Comparison of ENCODE assay signal across 21 cellular contexts in genomic region chr6:13495112-13495765, GRCh38. TPM values are rescaled to one million over a fixed set of nuclear protein-coding genes. Genes with fewer than 3 reads are reported as not detected.
DNase-seq lines count a peak whose midpoint lies in the region; ATAC-seq, FAIRE-seq and TF ChIP-seq lines count a peak whose summit lies in the region.
"Had no signal": no experiment of that assay in that cellular context is flagged by ENCODE, and none has a peak within 500 bp of the region (broad histone marks: within the 10 kb centered on the region; RNA-seq: fewer than 3 reads in every experiment).

No MANE protein-coding gene starts in this region.

- no peak overlapping the region; the same call in 1 of the 2 replicates for H2AFZ ChIP-seq in K562 (ENCODE audit: low read depth, low read length)

- FAIRE-seq in GM12891 (lab: Jason Lieb, UNC), result peak; percentile 70
- FAIRE-seq in K562 (lab: Jason Lieb, UNC), result no peak
- FAIRE-seq: D721Med, GM18507 had no signal

- H3K9me1 ChIP-seq in K562 (ENCODE audit: control insufficient read depth, insufficient read depth, low read length), result no peaks in the 10 kb centered on the region

- DNase-seq in GM12891 (ENCODE audit: insufficient read length, low spot score) (no peak), K562 (ENCODE audit: extremely low read depth in 1 of 4, low spot score in 3 of 4) (no peak), left ventricle myocardium inferior (no peak), psoas muscle (no peak), NCI-H748 (lab: John Stamatoyannopoulos, UW; ENCODE audit: unreplicated experiment) (no peak), NCI-H510A treated with DMSO at 0.1 percent for 48 hours (lab: John Stamatoyannopoulos, UW) (no peak), upper lobe of right lung (no peak)
- DNase-seq: CD4-positive, CD25-positive, alpha-beta regulatory T cell; H7; Kasumi-1; NCI-H1092 treated with DMSO at 0.1 percent for 48 hours; NCI-H1436 treated with DMSO at 0.1 percent for 48 hours; NCI-H2029; NCI-H446; SIG-M5 had no signal

- CTCF ChIA-PET in K562 (lab: Yijun Ruan, JAX; ENCODE audit: low intra/inter-chr PET ratio), result no interaction called here

- H3K27me3 ChIP-seq in K562 (ENCODE audit: control insufficient read depth in 2 of 2, insufficient read depth in 2 of 2, low read length in 2 of 2) (peaks cover 0 to 6% of the 10 kb centered on the region in 2 experiments; a peak in 1 of 5 replicates), left ventricle myocardium inferior (ENCODE audit: low read depth) (no peaks in the 10 kb centered on the region), psoas muscle (ENCODE audit: insufficient read depth in 3 of 3, low read length in 2 of 3) (no peaks in the 10 kb centered on the region), upper lobe of right lung (no peaks in the 10 kb centered on the region)
- H3K27me3 ChIP-seq: BLaER1 had no signal

- H3K9me3 ChIP-seq in K562 (replicated peaks; ENCODE audit: control insufficient read depth, insufficient read depth, low read depth, low read length) (no peaks in the 10 kb centered on the region), left ventricle myocardium inferior (replicated peaks) (no peaks in the 10 kb centered on the region), psoas muscle (no peaks in the 10 kb centered on the region), upper lobe of right lung (no peaks in the 10 kb centered on the region)
- H3K9me3 ChIP-seq: BLaER1 had no signal

- POLR2A ChIA-PET in K562 (lab: Yijun Ruan, JAX), result no interaction called here

- H3K4me1 ChIP-seq in K562 (replicated peaks in 1 of 2; ENCODE audit: control insufficient read depth in 2 of 2, insufficient read depth in 2 of 2, low read length in 2 of 2), result no peaks in the 10 kb centered on the region; a peak in 1 of 5 replicates
- peaks cover 26% of the 10 kb centered on the region for H3K4me1 ChIP-seq in left ventricle myocardium inferior
- no peaks in the 10 kb centered on the region for H3K4me1 ChIP-seq in psoas muscle
- H3K4me1 ChIP-seq in upper lobe of right lung, result no peaks in the 10 kb centered on the region
- H3K4me1 ChIP-seq: BLaER1 had no signal

- H4K20me1 ChIP-seq in K562 (replicated peaks; ENCODE audit: control insufficient read depth, insufficient read depth, low read length), result no peaks in the 10 kb centered on the region
- H4K20me1 ChIP-seq: BLaER1 had no signal

- no peak overlapping the region for H3K27ac ChIP-seq in K562 (ENCODE audit: extremely low read depth, low read depth, low read length)
- H3K27ac ChIP-seq in left ventricle myocardium inferior (replicated peaks), result peak overlapping the region; percentile 76
- peak overlapping the region; percentile 33 for H3K27ac ChIP-seq in psoas muscle
- H3K27ac ChIP-seq in upper lobe of right lung, result no peak overlapping the region
- H3K27ac ChIP-seq: BLaER1, RWPE1, SK-N-MC had no signal

- TF ChIP-seq CTCF in K562 (IDR thresholded peaks at IDR 0.05 in 2 of 3, conservative IDR thresholded peaks at IDR 0.05 in 1 of 3; ENCODE audit: insufficient read depth in 2 of 3, low read depth in 1 of 3, low read length in 3 of 3), result no peak
- no peak for TF ChIP-seq CTCF in left ventricle myocardium inferior (IDR thresholded peaks at IDR 0.05; ENCODE audit: borderline replicate concordance)
- TF ChIP-seq CTCF in psoas muscle (IDR thresholded peaks at IDR 0.05), result no peak
- TF ChIP-seq CTCF in upper lobe of right lung (IDR thresholded peaks at IDR 0.05), result no peak

- H3K9ac ChIP-seq in K562 (ENCODE audit: insufficient read depth in 1 of 2, low read depth in 2 of 2, low read length in 2 of 2), result no peak overlapping the region
- H3K9ac ChIP-seq: BLaER1 had no signal

- in situ Hi-C loops in K562 (cut with MboI), result no loop called here

- 39% methylated on average over 5 of the region's 5 CpGs for WGBS in K562 (ENCODE audit: insufficient coverage, low coverage, missing lambda C conversion rate)
- 61 to 76% (median 65%) methylated on average over 5 of the region's 5 CpGs for WGBS in psoas muscle, 3 donors

- no TSS peak for BruUV-seq in K562 (replicated peaks; lab: Mats Ljungman, UMichigan)

- TF ChIP-seq POLR2A in GM12891 (IDR thresholded peaks at IDR 0.05; ENCODE audit: low read depth, low read length) (no peak), K562 (conservative IDR thresholded peaks at IDR 0.05) (no peak)

- ATAC-seq in K562 (peak; percentile 60; the same call in 1 of the 3 replicates), psoas muscle (peak in 3 of 4 donors; percentile 76 to 82 (median 82)), upper lobe of right lung (no peak)
- ATAC-seq: Panc1 had no signal

- TF ChIP-seq RAD21 in K562 (CRISPR knock-in tag; conservative IDR thresholded peaks at IDR 0.05 in 1 of 2, IDR thresholded peaks at IDR 0.05 in 1 of 2), result no peak

- H3K36me3 ChIP-seq in K562 (ENCODE audit: control insufficient read depth, insufficient read depth, low read length), result no peaks in the 10 kb centered on the region
- H3K36me3 ChIP-seq in left ventricle myocardium inferior, result no peaks in the 10 kb centered on the region
- H3K36me3 ChIP-seq in psoas muscle (ENCODE audit: insufficient read depth in 1 of 2, low read depth in 1 of 2), result no peaks in the 10 kb centered on the region
- H3K36me3 ChIP-seq in upper lobe of right lung, result no peaks in the 10 kb centered on the region
- H3K36me3 ChIP-seq: BLaER1 had no signal

- no peak for TF ChIP-seq EP300 in K562 (IDR thresholded peaks at IDR 0.05; ENCODE audit: low read length)

- no peak overlapping the region for H3K4me2 ChIP-seq in K562 (ENCODE audit: insufficient read depth, low read length)
- H3K4me2 ChIP-seq: BLaER1 had no signal

- intact Hi-C loops in K562 (cut with micrococcal nuclease) (no loop called here), left ventricle myocardium inferior (cut with micrococcal nuclease) (no loop called here), psoas muscle (cut with DNase I) (no loop called here), upper lobe of right lung (cut with DNase I) (no loop called here)

- H3K79me2 ChIP-seq in K562 (ENCODE audit: control insufficient read depth, insufficient read depth, low read length), result no peaks in the 10 kb centered on the region

- H3K4me3 ChIP-seq in K562, result no peak overlapping the region
- no peak overlapping the region for H3K4me3 ChIP-seq in left ventricle myocardium inferior
- H3K4me3 ChIP-seq in psoas muscle, result no peak overlapping the region
- no peak overlapping the region for H3K4me3 ChIP-seq in upper lobe of right lung
- H3K4me3 ChIP-seq: BLaER1, SK-N-MC had no signal

TF ChIP-seq in GM12891, 5 proteins besides CTCF, POLR2A, EP300 and RAD21:
- no peak for TF ChIP-seq POU2F2 (IDR thresholded peaks at IDR 0.05; ENCODE audit: low read depth, low read length)
- no peak for TF ChIP-seq SPI1 (IDR thresholded peaks at IDR 0.05; ENCODE audit: low read depth, low read length)
- no peak for TF ChIP-seq POLR2AphosphoS5 (IDR thresholded peaks at IDR 0.05; ENCODE audit: low read depth, low read length)
- TF ChIP-seq PAX5 (IDR thresholded peaks at IDR 0.05; ENCODE audit: insufficient read depth, low read length, severe bottlenecking), result no peak
- TF ChIP-seq TAF1 (IDR thresholded peaks at IDR 0.05; ENCODE audit: low read depth, low read length), result no peak

TF ChIP-seq in K562, 482 proteins besides CTCF, POLR2A, EP300 and RAD21:
- TF ChIP-seq ZNF212 (CRISPR knock-in tag; IDR thresholded peaks at IDR 0.05), result no peak
- TF ChIP-seq HMBOX1 (IDR thresholded peaks at IDR 0.05), result peak; percentile 71; the same call in 1 of the 2 replicates
TF ChIP-seq in K562: peak in this region for 1.

RNA-seq across cellular contexts. Expression of gene GFOD1, which starts 7.8 kb away (rescaled TPM):
- polyA plus RNA-seq in GM12891 (2012; ENCODE audit: low read depth, missing spikeins), result 9.8 TPM
- 13.1 and 17.7 TPM in 2 replicates for total RNA-seq in K562 (2011; cell fraction: chromatin; rRNA removed; ENCODE audit: low replicate concordance)
- total RNA-seq in K562 (2011; cell fraction: nucleolus; rRNA removed), result 8.6 and 9.2 TPM in 2 replicates
- total RNA-seq in K562 (2011; cell fraction: nucleoplasm; rRNA removed), result 12.8 and 23.1 TPM in 2 replicates
- total RNA-seq in K562 (2014; rRNA removed) (8.3 and 10.3 TPM in 2 replicates), K562 (2014; rRNA removed; fragmentation: Illumina TruSeq; extraction: Trizol) (10.8 and 11.0 TPM in 2 replicates), K562 (2015; rRNA removed; fragmentation: Illumina TruSeq; extraction: Trizol) (10.5 and 10.8 TPM in 2 replicates), K562 (2021) (10.3 and 12.0 TPM in 2 replicates), left ventricle myocardium inferior (51.6 TPM), psoas muscle (10 to 100 TPM; 16.7 to 34.2 (median 23.9) TPM), upper lobe of right lung (33.7 TPM)
- polyA plus RNA-seq in K562 (2011; rRNA removed) (3.6 and 3.8 TPM in 2 replicates), K562 (2014; fragmentation: Illumina TruSeq; extraction: Trizol) (7.4 and 8.0 TPM in 2 replicates), K562 (2014; fragmentation: Nextera tagmentation; extraction: Ambion mirVana) (1 to 10 TPM; 5.4 to 5.9 TPM), K562 (2014; rRNA removed) (7.0 and 8.2 TPM in 2 replicates), psoas muscle (10 to 100 TPM in 1 of 3 donors, 1 to 10 TPM in 2; 5.9 to 12.0 (median 8.3) TPM)
- polyA plus RNA-seq in K562 (2011; cell fraction: cytosol; rRNA removed), result 3.0 and 4.7 TPM in 2 replicates
- 3.3 and 5.0 TPM in 2 replicates for polyA plus RNA-seq in K562 (2011; cell fraction: nucleus; rRNA removed)
- polyA plus RNA-seq in K562 (2012), result 3.6 and 6.6 TPM in 2 replicates
- 7.9 and 8.5 TPM in 2 replicates for polyA minus RNA-seq in K562 (2011; rRNA and poly(A)+ RNA removed)
- 3.9 and 7.1 TPM in 2 replicates for polyA minus RNA-seq in K562 (2011; cell fraction: cytosol; rRNA and poly(A)+ RNA removed)
- 8.1 and 9.6 TPM in 2 replicates for polyA minus RNA-seq in K562 (2011; cell fraction: nucleus; rRNA and poly(A)+ RNA removed)

Comparison
In these comparisons a context has a peak if more than half of its experiments do, and no peak if none do; other contexts are left out.
1. H3K27ac ChIP-seq: peak in left ventricle myocardium inferior (single experiment) and psoas muscle (single experiment); none in K562 (single experiment) and upper lobe of right lung (single experiment).